8 cellular contexts compared by ENCODE assay signal in the genomic region with DNA sequence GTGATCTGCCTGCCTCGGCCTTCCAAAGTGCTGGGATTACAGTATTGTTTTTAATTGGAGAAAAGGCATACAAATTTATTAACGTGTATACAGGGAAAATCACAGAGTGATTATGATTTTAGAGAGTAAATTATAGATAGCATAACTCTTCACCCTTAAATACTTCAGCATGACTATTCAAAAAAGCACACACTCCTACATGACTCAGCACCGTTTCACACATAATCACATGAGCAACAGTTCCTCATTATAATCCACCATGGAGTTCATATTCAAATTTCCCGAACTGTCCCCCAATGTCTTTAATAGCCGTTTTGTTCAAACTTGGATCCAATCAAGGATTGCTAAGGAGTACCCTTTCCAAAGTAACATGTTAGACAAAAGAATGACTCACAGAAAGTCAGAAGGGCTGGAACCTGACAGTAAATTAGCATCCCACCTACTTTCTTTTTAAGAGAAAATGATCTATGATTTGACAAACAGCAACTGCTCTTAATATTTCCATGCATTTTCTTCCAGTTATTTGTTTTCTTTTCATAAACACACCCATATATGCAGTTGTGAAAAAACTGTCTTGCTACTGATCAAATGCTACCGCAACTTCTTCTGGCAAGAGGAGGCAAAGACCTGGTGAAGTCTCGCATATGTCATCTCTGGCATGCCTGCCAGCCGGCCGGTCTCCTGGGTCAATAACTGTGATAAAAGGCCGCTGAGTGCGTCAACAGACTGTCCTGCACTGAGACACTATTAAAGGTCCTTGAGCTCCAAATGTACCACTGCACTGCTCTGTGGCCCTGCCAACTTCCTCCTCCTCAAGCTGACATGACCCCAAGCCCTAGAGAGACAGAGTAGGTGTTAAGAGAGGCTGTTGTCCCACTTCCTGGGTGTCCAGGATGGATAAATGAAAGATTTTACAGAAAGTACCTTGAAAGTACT. TPM values are rescaled to one million over a fixed set of nuclear protein-coding genes. Genes with fewer than 3 reads are reported as not detected.
DNase-seq lines count a peak whose midpoint lies in the region; ATAC-seq and TF ChIP-seq lines count a peak whose summit lies in the region.

No MANE protein-coding gene starts in this region.

- no peaks in the 10 kb centered on the region for H3K9me3 Mint-ChIP-seq in activated T-helper 17 cell treated with anti-CD3 and anti-CD28 coated beads, Interleukin-2, amount 50 U/mL, for 72 hours
- H3K9me3 Mint-ChIP-seq in stimulated activated memory B cell treated with anti-CD40 and anti-IgM and Interleukin-4, amounts not matched to agents 10 μg/mL and 1 μg/mL and 100 μg/mL, for 72 hours: no peaks in the 10 kb centered on the region

- peak overlapping the region; percentile 83 for H3K27ac ChIP-seq in left ventricle myocardium inferior (replicated peaks)

- H3K4me1 Mint-ChIP-seq in activated T-helper 17 cell treated with anti-CD3 and anti-CD28 coated beads, Interleukin-2, amount 50 U/mL, for 72 hours: peaks cover 62% of the 10 kb centered on the region
- H3K4me1 Mint-ChIP-seq in stimulated activated memory B cell treated with anti-CD40 and anti-IgM and Interleukin-4, amounts not matched to agents 10 μg/mL and 1 μg/mL and 100 μg/mL, for 72 hours: peaks cover 89% of the 10 kb centered on the region

- H3K9me3 ChIP-seq in left ventricle myocardium inferior (replicated peaks): no peaks in the 10 kb centered on the region

- peak overlapping the region; percentile 61 for H3K4me3 ChIP-seq in left ventricle myocardium inferior

- H3K27ac Mint-ChIP-seq in activated T-helper 17 cell treated with anti-CD3 and anti-CD28 coated beads, Interleukin-2, amount 50 U/mL, for 72 hours: peak overlapping the region; percentile 45
- H3K27ac Mint-ChIP-seq in stimulated activated memory B cell treated with anti-CD40 and anti-IgM and Interleukin-4, amounts not matched to agents 10 μg/mL and 1 μg/mL and 100 μg/mL, for 72 hours: peak overlapping the region; percentile 96

- H3K4me1 ChIP-seq in left ventricle myocardium inferior: peaks cover 99% of the 10 kb centered on the region

- H3K27me3 Mint-ChIP-seq in activated T-helper 17 cell treated with anti-CD3 and anti-CD28 coated beads, Interleukin-2, amount 50 U/mL, for 72 hours: no peaks in the 10 kb centered on the region
- no peaks in the 10 kb centered on the region for H3K27me3 Mint-ChIP-seq in stimulated activated memory B cell treated with anti-CD40 and anti-IgM and Interleukin-4, amounts not matched to agents 10 μg/mL and 1 μg/mL and 100 μg/mL, for 72 hours

- no peak for ATAC-seq in activated T-helper 17 cell treated with anti-CD3 and anti-CD28 coated beads, Interleukin-2, amount 50 U/mL, for 72 hours (replicated peaks)
- ATAC-seq in stimulated activated memory B cell treated with anti-CD40 and anti-IgM and Interleukin-4, amounts not matched to agents 10 μg/mL and 1 μg/mL and 100 μg/mL, for 72 hours: peak; percentile 90
- no peak for ATAC-seq in GM19397 (IDR thresholded peaks at IDR 0.05; ENCODE audit: unreplicated experiment)

- TF ChIP-seq CTCF in left ventricle myocardium inferior (IDR thresholded peaks at IDR 0.05; ENCODE audit: borderline replicate concordance): no peak

- H3K36me3 ChIP-seq in left ventricle myocardium inferior: no peaks in the 10 kb centered on the region

- peak overlapping the region; percentile 76 for H3K4me3 Mint-ChIP-seq in activated T-helper 17 cell treated with anti-CD3 and anti-CD28 coated beads, Interleukin-2, amount 50 U/mL, for 72 hours
- H3K4me3 Mint-ChIP-seq in stimulated activated memory B cell treated with anti-CD40 and anti-IgM and Interleukin-4, amounts not matched to agents 10 μg/mL and 1 μg/mL and 100 μg/mL, for 72 hours: peak overlapping the region; percentile 76

- H3K27me3 ChIP-seq in left ventricle myocardium inferior (ENCODE audit: low read depth): no peaks in the 10 kb centered on the region

- H3K36me3 Mint-ChIP-seq in activated T-helper 17 cell treated with anti-CD3 and anti-CD28 coated beads, Interleukin-2, amount 50 U/mL, for 72 hours (ENCODE audit: low read depth): peaks cover 49% of the 10 kb centered on the region
- H3K36me3 Mint-ChIP-seq in stimulated activated memory B cell treated with anti-CD40 and anti-IgM and Interleukin-4, amounts not matched to agents 10 μg/mL and 1 μg/mL and 100 μg/mL, for 72 hours: peaks cover 48% of the 10 kb centered on the region

- DNase-seq in COLO829 (ENCODE audit: low spot score) (peak; percentile 84), KG1 (lab: John Stamatoyannopoulos, UW) (peak; percentile 10), left ventricle myocardium inferior (peak; percentile 76), NCI-H446 treated with DMSO at 0.1 percent for 48 hours (lab: John Stamatoyannopoulos, UW) (no peak), NCI-H345 treated with DMSO at 0.1 percent for 48 hours (lab: John Stamatoyannopoulos, UW; ENCODE audit: unreplicated experiment) (no peak)

- intact Hi-C loops in left ventricle myocardium inferior (cut with micrococcal nuclease): no loop called here

RNA-seq across cellular contexts. Expression of a gene that starts 31.9 kb away (rescaled TPM):
- 100 to 1,000 TPM; 147 to 167 TPM for total RNA-seq in activated T-helper 17 cell treated with anti-CD3 and anti-CD28 coated beads, Interleukin-2, amount 50 U/mL, for 72 hours
- total RNA-seq in left ventricle myocardium inferior: 95.9 TPM

Comparison
In these comparisons a context has a peak if more than half of its experiments do, and no peak if none do; other contexts are left out.
1. DNase-seq: peak in COLO829 (single experiment), KG1 (single experiment) and left ventricle myocardium inferior (single experiment); none in NCI-H446 treated with DMSO at 0.1 percent for 48 hours (single experiment) and NCI-H345 treated with DMSO at 0.1 percent for 48 hours (single experiment).